In the genomic region with DNA sequence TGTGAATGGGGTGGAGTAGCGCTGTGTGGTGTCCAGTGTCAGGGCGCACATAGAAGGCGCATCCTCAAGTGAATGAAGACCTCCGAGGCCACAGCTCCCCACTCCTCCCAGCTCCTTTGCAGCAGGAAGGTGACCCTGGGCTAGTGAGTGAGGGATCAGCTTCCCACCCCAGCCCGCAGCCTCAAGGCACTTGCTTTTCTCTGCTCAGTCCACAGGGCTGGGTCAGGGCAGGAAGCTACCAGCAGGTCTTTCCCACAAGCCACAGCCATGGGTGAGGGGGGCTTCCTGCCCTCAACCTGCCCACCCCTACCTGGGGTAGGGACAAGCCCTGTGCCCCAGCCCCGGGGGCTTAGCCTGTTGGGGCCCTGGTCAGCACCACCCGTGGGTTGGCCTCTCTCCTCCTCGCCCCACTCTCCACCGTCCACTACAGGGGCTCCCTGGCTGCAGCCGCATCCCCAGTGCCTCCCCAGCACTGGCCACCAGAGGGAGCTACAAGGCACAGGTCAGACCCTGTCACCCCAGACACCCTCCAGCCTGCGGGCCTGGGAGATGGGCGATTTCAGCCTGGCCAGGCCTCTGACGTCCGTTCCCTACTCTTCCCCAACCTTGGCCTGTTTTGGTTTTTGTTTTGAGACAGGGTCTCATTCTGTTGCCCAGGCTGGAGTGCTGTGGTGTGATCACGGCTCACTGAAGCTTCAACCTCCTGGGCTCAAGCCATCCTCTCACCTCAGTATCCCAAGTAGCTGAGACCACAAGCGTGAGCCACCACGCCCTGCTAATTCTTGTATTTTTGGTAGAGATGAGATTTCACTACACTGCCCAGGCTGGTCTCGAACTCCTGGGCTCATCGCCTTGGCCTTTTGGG, we compare ENCODE assay signal across 1 cellular context.
A peak's percentile ranks its signal among the peaks of the same experiment; 100 is the strongest.
TF ChIP-seq lines count a peak whose summit lies in the region.

No MANE protein-coding gene starts in this region.

TF ChIP-seq in HEK293, 187 proteins besides CTCF, POLR2A, EP300 and RAD21 (continued from another document):
- TF ChIP-seq, protein P1, sequence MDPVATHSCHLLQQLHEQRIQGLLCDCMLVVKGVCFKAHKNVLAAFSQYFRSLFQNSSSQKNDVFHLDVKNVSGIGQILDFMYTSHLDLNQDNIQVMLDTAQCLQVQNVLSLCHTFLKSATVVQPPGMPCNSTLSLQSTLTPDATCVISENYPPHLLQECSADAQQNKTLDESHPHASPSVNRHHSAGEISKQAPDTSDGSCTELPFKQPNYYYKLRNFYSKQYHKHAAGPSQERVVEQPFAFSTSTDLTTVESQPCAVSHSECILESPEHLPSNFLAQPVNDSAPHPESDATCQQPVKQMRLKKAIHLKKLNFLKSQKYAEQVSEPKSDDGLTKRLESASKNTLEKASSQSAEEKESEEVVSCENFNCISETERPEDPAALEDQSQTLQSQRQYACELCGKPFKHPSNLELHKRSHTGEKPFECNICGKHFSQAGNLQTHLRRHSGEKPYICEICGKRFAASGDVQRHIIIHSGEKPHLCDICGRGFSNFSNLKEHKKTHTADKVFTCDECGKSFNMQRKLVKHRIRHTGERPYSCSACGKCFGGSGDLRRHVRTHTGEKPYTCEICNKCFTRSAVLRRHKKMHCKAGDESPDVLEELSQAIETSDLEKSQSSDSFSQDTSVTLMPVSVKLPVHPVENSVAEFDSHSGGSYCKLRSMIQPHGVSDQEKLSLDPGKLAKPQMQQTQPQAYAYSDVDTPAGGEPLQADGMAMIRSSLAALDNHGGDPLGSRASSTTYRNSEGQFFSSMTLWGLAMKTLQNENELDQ (tag by site-specific recombination; IDR thresholded peaks at IDR 0.05; ENCODE audit: low read depth), result no peak
- TF ChIP-seq, protein P2, sequence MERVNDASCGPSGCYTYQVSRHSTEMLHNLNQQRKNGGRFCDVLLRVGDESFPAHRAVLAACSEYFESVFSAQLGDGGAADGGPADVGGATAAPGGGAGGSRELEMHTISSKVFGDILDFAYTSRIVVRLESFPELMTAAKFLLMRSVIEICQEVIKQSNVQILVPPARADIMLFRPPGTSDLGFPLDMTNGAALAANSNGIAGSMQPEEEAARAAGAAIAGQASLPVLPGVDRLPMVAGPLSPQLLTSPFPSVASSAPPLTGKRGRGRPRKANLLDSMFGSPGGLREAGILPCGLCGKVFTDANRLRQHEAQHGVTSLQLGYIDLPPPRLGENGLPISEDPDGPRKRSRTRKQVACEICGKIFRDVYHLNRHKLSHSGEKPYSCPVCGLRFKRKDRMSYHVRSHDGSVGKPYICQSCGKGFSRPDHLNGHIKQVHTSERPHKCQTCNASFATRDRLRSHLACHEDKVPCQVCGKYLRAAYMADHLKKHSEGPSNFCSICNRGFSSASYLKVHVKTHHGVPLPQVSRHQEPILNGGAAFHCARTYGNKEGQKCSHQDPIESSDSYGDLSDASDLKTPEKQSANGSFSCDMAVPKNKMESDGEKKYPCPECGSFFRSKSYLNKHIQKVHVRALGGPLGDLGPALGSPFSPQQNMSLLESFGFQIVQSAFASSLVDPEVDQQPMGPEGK (tag by site-specific recombination; IDR thresholded peaks at IDR 0.05), result peak; percentile 27
- TF ChIP-seq SP2 (tag by site-specific recombination; IDR thresholded peaks at IDR 0.05) (peak; percentile 29), ZNF544 (tag by site-specific recombination; IDR thresholded peaks at IDR 0.05) (no peak), ZNF416 (tag by site-specific recombination; IDR thresholded peaks at IDR 0.05) (no peak), GLIS1 (tag by site-specific recombination; IDR thresholded peaks at IDR 0.05) (no peak), KLF1 (tag by site-specific recombination; IDR thresholded peaks at IDR 0.05) (peak; percentile 32), ZNF791 (tag by site-specific recombination; IDR thresholded peaks at IDR 0.05) (no peak), ZEB2 (tag by site-specific recombination; IDR thresholded peaks at IDR 0.05) (no peak), ZFP69B (tag by site-specific recombination; IDR thresholded peaks at IDR 0.05) (no peak), ZNF2 (tag by site-specific recombination; IDR thresholded peaks at IDR 0.05) (peak; percentile 57; the same call in 1 of the 2 replicates), ZNF660 (tag by site-specific recombination; IDR thresholded peaks at IDR 0.05) (0 out of 2 replicates have a peak, but pooled peaks have one; percentile 31), TRIM28 (IDR thresholded peaks at IDR 0.05; ENCODE audit: borderline replicate concordance, low read length) (no peak), GFI1B (tag by site-specific recombination; IDR thresholded peaks at IDR 0.05) (no peak), ZNF175 (tag by site-specific recombination; IDR thresholded peaks at IDR 0.05) (no peak), ZBTB20 (tag by site-specific recombination; IDR thresholded peaks at IDR 0.05) (no peak), BCL11B (tag by site-specific recombination; IDR thresholded peaks at IDR 0.05; ENCODE audit: low read depth) (peak; percentile 91), KLF8 (tag by site-specific recombination; IDR thresholded peaks at IDR 0.05) (peak; percentile 69), FEZF1 (tag by site-specific recombination; IDR thresholded peaks at IDR 0.05) (no peak), ZNF302 (tag by site-specific recombination; IDR thresholded peaks at IDR 0.05; ENCODE audit: low read depth) (no peak), OVOL3 (tag by site-specific recombination; IDR thresholded peaks at IDR 0.05) (no peak), ZNF292 (tag by site-specific recombination; IDR thresholded peaks at IDR 0.05; ENCODE audit: borderline replicate concordance, low read depth) (no peak), KLF7 (tag by site-specific recombination; IDR thresholded peaks at IDR 0.05; ENCODE audit: borderline replicate concordance) (peak; percentile 63; the same call in 1 of the 2 replicates), ZBTB17 (tag by site-specific recombination; IDR thresholded peaks at IDR 0.05) (no peak; the same call in 1 of the 2 replicates), ZNF600 (tag by site-specific recombination; IDR thresholded peaks at IDR 0.05) (no peak; the same call in 1 of the 2 replicates), HOXD13 (CRISPR knock-in tag; IDR thresholded peaks at IDR 0.05; ENCODE audit: borderline replicate concordance) (no peak), ZNF274 (IDR thresholded peaks at IDR 0.05; ENCODE audit: low read length) (no peak), ZNF274 (tag by site-specific recombination; IDR thresholded peaks at IDR 0.05; ENCODE audit: borderline replicate concordance) (no peak), ZNF146 (tag by site-specific recombination; IDR thresholded peaks at IDR 0.05) (no peak), ZBTB8A (tag by site-specific recombination; IDR thresholded peaks at IDR 0.05) (peak; percentile 68), ZIC2 (tag by site-specific recombination; IDR thresholded peaks at IDR 0.05) (no peak), ZNF341 (tag by site-specific recombination; IDR thresholded peaks at IDR 0.05; ENCODE audit: low read depth) (no peak)
- TF ChIP-seq, protein P3, sequence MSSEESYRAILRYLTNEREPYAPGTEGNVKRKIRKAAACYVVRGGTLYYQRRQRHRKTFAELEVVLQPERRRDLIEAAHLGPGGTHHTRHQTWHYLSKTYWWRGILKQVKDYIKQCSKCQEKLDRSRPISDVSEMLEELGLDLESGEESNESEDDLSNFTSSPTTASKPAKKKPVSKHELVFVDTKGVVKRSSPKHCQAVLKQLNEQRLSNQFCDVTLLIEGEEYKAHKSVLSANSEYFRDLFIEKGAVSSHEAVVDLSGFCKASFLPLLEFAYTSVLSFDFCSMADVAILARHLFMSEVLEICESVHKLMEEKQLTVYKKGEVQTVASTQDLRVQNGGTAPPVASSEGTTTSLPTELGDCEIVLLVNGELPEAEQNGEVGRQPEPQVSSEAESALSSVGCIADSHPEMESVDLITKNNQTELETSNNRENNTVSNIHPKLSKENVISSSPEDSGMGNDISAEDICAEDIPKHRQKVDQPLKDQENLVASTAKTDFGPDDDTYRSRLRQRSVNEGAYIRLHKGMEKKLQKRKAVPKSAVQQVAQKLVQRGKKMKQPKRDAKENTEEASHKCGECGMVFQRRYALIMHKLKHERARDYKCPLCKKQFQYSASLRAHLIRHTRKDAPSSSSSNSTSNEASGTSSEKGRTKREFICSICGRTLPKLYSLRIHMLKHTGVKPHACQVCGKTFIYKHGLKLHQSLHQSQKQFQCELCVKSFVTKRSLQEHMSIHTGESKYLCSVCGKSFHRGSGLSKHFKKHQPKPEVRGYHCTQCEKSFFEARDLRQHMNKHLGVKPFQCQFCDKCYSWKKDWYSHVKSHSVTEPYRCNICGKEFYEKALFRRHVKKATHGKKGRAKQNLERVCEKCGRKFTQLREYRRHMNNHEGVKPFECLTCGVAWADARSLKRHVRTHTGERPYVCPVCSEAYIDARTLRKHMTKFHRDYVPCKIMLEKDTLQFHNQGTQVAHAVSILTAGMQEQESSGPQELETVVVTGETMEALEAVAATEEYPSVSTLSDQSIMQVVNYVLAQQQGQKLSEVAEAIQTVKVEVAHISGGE (tag by site-specific recombination; conservative IDR thresholded peaks at IDR 0.05; ENCODE audit: low read depth), result no peak
- TF ChIP-seq, protein P4, sequence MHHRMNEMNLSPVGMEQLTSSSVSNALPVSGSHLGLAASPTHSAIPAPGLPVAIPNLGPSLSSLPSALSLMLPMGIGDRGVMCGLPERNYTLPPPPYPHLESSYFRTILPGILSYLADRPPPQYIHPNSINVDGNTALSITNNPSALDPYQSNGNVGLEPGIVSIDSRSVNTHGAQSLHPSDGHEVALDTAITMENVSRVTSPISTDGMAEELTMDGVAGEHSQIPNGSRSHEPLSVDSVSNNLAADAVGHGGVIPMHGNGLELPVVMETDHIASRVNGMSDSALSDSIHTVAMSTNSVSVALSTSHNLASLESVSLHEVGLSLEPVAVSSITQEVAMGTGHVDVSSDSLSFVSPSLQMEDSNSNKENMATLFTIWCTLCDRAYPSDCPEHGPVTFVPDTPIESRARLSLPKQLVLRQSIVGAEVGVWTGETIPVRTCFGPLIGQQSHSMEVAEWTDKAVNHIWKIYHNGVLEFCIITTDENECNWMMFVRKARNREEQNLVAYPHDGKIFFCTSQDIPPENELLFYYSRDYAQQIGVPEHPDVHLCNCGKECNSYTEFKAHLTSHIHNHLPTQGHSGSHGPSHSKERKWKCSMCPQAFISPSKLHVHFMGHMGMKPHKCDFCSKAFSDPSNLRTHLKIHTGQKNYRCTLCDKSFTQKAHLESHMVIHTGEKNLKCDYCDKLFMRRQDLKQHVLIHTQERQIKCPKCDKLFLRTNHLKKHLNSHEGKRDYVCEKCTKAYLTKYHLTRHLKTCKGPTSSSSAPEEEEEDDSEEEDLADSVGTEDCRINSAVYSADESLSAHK (tag by site-specific recombination; IDR thresholded peaks at IDR 0.05), result no peak; the same call in 1 of the 2 replicates
- TF ChIP-seq, protein P5, sequence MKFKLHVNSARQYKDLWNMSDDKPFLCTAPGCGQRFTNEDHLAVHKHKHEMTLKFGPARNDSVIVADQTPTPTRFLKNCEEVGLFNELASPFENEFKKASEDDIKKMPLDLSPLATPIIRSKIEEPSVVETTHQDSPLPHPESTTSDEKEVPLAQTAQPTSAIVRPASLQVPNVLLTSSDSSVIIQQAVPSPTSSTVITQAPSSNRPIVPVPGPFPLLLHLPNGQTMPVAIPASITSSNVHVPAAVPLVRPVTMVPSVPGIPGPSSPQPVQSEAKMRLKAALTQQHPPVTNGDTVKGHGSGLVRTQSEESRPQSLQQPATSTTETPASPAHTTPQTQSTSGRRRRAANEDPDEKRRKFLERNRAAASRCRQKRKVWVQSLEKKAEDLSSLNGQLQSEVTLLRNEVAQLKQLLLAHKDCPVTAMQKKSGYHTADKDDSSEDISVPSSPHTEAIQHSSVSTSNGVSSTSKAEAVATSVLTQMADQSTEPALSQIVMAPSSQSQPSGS (tag by site-specific recombination; IDR thresholded peaks at IDR 0.05; ENCODE audit: low read depth), result no peak
- TF ChIP-seq, protein P6, sequence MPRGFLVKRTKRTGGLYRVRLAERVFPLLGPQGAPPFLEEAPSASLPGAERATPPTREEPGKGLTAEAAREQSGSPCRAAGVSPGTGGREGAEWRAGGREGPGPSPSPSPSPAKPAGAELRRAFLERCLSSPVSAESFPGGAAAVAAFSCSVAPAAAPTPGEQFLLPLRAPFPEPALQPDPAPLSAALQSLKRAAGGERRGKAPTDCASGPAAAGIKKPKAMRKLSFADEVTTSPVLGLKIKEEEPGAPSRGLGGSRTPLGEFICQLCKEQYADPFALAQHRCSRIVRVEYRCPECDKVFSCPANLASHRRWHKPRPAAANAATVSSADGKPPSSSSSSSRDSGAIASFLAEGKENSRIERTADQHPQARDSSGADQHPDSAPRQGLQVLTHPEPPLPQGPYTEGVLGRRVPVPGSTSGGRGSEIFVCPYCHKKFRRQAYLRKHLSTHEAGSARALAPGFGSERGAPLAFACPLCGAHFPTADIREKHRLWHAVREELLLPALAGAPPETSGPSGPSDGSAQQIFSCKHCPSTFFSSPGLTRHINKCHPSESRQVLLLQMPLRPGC (tag by site-specific recombination; IDR thresholded peaks at IDR 0.05), result peak; percentile 30; the same call in 1 of the 2 replicates
- TF ChIP-seq, protein P7, sequence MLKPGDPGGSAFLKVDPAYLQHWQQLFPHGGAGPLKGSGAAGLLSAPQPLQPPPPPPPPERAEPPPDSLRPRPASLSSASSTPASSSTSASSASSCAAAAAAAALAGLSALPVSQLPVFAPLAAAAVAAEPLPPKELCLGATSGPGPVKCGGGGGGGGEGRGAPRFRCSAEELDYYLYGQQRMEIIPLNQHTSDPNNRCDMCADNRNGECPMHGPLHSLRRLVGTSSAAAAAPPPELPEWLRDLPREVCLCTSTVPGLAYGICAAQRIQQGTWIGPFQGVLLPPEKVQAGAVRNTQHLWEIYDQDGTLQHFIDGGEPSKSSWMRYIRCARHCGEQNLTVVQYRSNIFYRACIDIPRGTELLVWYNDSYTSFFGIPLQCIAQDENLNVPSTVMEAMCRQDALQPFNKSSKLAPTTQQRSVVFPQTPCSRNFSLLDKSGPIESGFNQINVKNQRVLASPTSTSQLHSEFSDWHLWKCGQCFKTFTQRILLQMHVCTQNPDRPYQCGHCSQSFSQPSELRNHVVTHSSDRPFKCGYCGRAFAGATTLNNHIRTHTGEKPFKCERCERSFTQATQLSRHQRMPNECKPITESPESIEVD (tag by site-specific recombination; IDR thresholded peaks at IDR 0.05), result no peak
- TF ChIP-seq, protein P8, sequence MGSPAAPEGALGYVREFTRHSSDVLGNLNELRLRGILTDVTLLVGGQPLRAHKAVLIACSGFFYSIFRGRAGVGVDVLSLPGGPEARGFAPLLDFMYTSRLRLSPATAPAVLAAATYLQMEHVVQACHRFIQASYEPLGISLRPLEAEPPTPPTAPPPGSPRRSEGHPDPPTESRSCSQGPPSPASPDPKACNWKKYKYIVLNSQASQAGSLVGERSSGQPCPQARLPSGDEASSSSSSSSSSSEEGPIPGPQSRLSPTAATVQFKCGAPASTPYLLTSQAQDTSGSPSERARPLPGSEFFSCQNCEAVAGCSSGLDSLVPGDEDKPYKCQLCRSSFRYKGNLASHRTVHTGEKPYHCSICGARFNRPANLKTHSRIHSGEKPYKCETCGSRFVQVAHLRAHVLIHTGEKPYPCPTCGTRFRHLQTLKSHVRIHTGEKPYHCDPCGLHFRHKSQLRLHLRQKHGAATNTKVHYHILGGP (tag by site-specific recombination; IDR thresholded peaks at IDR 0.05), result no peak
